ENCODE assay signal across 8 cellular contexts in the genomic region with DNA sequence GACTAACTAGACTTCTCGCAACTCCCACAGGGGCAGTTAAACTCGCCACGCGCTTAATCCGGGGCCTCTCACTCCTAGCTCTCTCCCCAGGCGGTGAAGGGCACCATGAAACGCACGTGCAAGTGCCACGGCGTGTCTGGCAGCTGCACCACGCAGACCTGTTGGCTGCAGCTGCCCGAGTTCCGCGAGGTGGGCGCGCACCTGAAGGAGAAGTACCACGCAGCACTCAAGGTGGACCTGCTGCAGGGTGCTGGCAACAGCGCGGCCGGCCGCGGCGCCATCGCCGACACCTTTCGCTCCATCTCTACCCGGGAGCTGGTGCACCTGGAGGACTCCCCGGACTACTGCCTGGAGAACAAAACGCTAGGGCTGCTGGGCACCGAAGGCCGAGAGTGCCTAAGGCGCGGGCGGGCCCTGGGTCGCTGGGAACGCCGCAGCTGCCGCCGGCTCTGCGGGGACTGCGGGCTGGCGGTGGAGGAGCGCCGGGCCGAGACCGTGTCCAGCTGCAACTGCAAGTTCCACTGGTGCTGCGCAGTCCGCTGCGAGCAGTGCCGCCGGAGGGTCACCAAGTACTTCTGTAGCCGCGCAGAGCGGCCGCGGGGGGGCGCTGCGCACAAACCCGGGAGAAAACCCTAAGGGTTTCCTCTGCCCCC. TPM values are rescaled to one million over a fixed set of nuclear protein-coding genes. Genes with fewer than 3 reads are reported as not detected.
DNase-seq lines count a peak whose midpoint lies in the region; ATAC-seq and TF ChIP-seq lines count a peak whose summit lies in the region.

No MANE protein-coding gene starts in this region.

- H3F3A ChIP-seq in SK-N-SH (replicated peaks; ENCODE audit: insufficient read depth), result no peaks in the 10 kb centered on the region

- H3K9me3 ChIP-seq in SK-N-SH (no peaks in the 10 kb centered on the region), suprapubic skin (no peaks in the 10 kb centered on the region)

- peaks cover 7% of the 10 kb centered on the region for H3K4me1 Mint-ChIP-seq in activated naive CD8-positive, alpha-beta T cell (ENCODE audit: low read depth)

- intact Hi-C loops in head of caudate nucleus (cut with DNase I), result no loop called here

- H3K9ac ChIP-seq in SK-N-SH, result no peak overlapping the region

- H3K27me3 Mint-ChIP-seq in activated naive CD8-positive, alpha-beta T cell, result peaks cover 19% of the 10 kb centered on the region

- H3K4me2 ChIP-seq in SK-N-SH, result peak overlapping the region; percentile 94

- ATAC-seq in GM18868 (IDR thresholded peaks at IDR 0.05; ENCODE audit: unreplicated experiment), result peak; percentile 40

- POLR2A ChIA-PET in SK-N-SH (lab: Yijun Ruan, JAX), result interaction anchor here (0.9 to 1.2 kb wide), 4 partner anchors 27 to 135 kb away, joined by 3 read pairs; a partner anchor contains a TSS

- H3K27me3 ChIP-seq in SK-N-SH (ENCODE audit: insufficient read depth) (peaks cover 25% of the 10 kb centered on the region; the same call in 1 of the 2 replicates), suprapubic skin (peaks cover 38% of the 10 kb centered on the region)

- H3K79me2 ChIP-seq in SK-N-SH (ENCODE audit: insufficient read depth), result no peaks in the 10 kb centered on the region

- H4K20me1 ChIP-seq in SK-N-SH (ENCODE audit: insufficient read depth), result no peaks in the 10 kb centered on the region

- WGBS in SK-N-SH (ENCODE audit: low lambda C conversion rate), result 4% methylated on average over 10 of the region's 59 CpGs
- 0% methylated on average over 18 of the region's 59 CpGs for whole genome bisulfite sequencing in suprapubic skin

- H2AFZ ChIP-seq in SK-N-SH (ENCODE audit: low read depth), result peak overlapping the region; percentile 40; the same call in 1 of the 2 replicates

- no peaks in the 10 kb centered on the region for H3K9me3 Mint-ChIP-seq in activated naive CD8-positive, alpha-beta T cell (ENCODE audit: low read depth)

- H3K9me2 ChIP-seq in SK-N-SH, result no peaks in the 10 kb centered on the region

- DNase-seq in A172 (ENCODE audit: low spot score) (peak; percentile 60), LoVo (ENCODE audit: low spot score) (peak; percentile 68), SK-N-SH (peak; percentile 87), head of caudate nucleus (peak; percentile 42 to 86 (median 72)), occipital lobe (lab: John Stamatoyannopoulos, UW) (peak; percentile 40), suprapubic skin (ENCODE audit: low spot score in 2 of 2) (peak; percentile 68 to 84)

- H3K36me3 ChIP-seq in SK-N-SH (replicated peaks in 1 of 2; ENCODE audit: control insufficient read depth in 1 of 2, insufficient read depth in 2 of 2, low read length in 1 of 2) (peaks cover 0 to 3% of the 10 kb centered on the region in 2 experiments), suprapubic skin (peaks cover under 1% of the 10 kb centered on the region)

- no peak overlapping the region for H3K27ac Mint-ChIP-seq in activated naive CD8-positive, alpha-beta T cell

- H3K4me3 ChIP-seq in SK-N-SH (ENCODE audit: low read depth in 2 of 2, low read length in 1 of 2) (peak overlapping the region; percentile 54 to 65), suprapubic skin (peak overlapping the region; percentile 54)

- H3K4me1 ChIP-seq in SK-N-SH (ENCODE audit: control insufficient read depth in 1 of 2, insufficient read depth in 2 of 2, low read depth in 1 of 2, low read length in 1 of 2), result peaks cover 0 to 13% of the 10 kb centered on the region in 2 experiments; a peak in 1 of 4 replicates
- peaks cover 19% of the 10 kb centered on the region for H3K4me1 ChIP-seq in suprapubic skin

- TF ChIP-seq EP300 in SK-N-SH (IDR thresholded peaks at IDR 0.05; ENCODE audit: borderline replicate concordance in 1 of 2, low read depth in 1 of 2, low read length in 1 of 2), result no peak
- TF ChIP-seq EP300 in suprapubic skin (IDR thresholded peaks at IDR 0.05), result no peak

- no peak for TF ChIP-seq POLR2A in suprapubic skin (IDR thresholded peaks at IDR 0.05)

- H3K4me3 Mint-ChIP-seq in activated naive CD8-positive, alpha-beta T cell, result peak overlapping the region; percentile 86

- peak; percentile 94 for TF ChIP-seq CTCF in SK-N-SH (IDR thresholded peaks at IDR 0.05)
- TF ChIP-seq CTCF in suprapubic skin (IDR thresholded peaks at IDR 0.05), result peak; percentile 15 to 87

- H3K27ac ChIP-seq in SK-N-SH (ENCODE audit: low read depth in 2 of 2, low read length in 1 of 2) (no peak overlapping the region), suprapubic skin (no peak overlapping the region)

- H3K36me3 Mint-ChIP-seq in activated naive CD8-positive, alpha-beta T cell, result peaks cover 2% of the 10 kb centered on the region

- TF ChIP-seq RAD21 in SK-N-SH (IDR thresholded peaks at IDR 0.05; ENCODE audit: low read length), result peak; percentile 59

- CTCF ChIA-PET in SK-N-SH (lab: Yijun Ruan, JAX), result interaction anchor here (0.7 to 10.3 kb wide), 53 partner anchors 9 to 637 kb away, joined by 3 to 158 read pairs (median 4); a partner anchor contains a TSS

TF ChIP-seq in SK-N-SH, 30 proteins besides CTCF, POLR2A, EP300 and RAD21 (continues in another document):
- TF ChIP-seq GABPA (IDR thresholded peaks at IDR 0.05; ENCODE audit: low read depth), result no peak
- TF ChIP-seq, protein P1, sequence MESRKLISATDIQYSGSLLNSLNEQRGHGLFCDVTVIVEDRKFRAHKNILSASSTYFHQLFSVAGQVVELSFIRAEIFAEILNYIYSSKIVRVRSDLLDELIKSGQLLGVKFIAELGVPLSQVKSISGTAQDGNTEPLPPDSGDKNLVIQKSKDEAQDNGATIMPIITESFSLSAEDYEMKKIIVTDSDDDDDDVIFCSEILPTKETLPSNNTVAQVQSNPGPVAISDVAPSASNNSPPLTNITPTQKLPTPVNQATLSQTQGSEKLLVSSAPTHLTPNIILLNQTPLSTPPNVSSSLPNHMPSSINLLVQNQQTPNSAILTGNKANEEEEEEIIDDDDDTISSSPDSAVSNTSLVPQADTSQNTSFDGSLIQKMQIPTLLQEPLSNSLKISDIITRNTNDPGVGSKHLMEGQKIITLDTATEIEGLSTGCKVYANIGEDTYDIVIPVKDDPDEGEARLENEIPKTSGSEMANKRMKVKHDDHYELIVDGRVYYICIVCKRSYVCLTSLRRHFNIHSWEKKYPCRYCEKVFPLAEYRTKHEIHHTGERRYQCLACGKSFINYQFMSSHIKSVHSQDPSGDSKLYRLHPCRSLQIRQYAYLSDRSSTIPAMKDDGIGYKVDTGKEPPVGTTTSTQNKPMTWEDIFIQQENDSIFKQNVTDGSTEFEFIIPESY (IDR thresholded peaks at IDR 0.05; ENCODE audit: borderline replicate concordance, low read depth), result no peak
- no peak for TF ChIP-seq JUND (IDR thresholded peaks at IDR 0.05)
- TF ChIP-seq POLR2AphosphoS5 (IDR thresholded peaks at IDR 0.05; ENCODE audit: low read depth, low read length), result no peak
- TF ChIP-seq GATA2 (CRISPR knock-in tag; IDR thresholded peaks at IDR 0.05), result no peak
- TF ChIP-seq TAF1 (IDR thresholded peaks at IDR 0.05; ENCODE audit: borderline replicate concordance, low read depth, low read length), result no peak
- TF ChIP-seq, protein P2, sequence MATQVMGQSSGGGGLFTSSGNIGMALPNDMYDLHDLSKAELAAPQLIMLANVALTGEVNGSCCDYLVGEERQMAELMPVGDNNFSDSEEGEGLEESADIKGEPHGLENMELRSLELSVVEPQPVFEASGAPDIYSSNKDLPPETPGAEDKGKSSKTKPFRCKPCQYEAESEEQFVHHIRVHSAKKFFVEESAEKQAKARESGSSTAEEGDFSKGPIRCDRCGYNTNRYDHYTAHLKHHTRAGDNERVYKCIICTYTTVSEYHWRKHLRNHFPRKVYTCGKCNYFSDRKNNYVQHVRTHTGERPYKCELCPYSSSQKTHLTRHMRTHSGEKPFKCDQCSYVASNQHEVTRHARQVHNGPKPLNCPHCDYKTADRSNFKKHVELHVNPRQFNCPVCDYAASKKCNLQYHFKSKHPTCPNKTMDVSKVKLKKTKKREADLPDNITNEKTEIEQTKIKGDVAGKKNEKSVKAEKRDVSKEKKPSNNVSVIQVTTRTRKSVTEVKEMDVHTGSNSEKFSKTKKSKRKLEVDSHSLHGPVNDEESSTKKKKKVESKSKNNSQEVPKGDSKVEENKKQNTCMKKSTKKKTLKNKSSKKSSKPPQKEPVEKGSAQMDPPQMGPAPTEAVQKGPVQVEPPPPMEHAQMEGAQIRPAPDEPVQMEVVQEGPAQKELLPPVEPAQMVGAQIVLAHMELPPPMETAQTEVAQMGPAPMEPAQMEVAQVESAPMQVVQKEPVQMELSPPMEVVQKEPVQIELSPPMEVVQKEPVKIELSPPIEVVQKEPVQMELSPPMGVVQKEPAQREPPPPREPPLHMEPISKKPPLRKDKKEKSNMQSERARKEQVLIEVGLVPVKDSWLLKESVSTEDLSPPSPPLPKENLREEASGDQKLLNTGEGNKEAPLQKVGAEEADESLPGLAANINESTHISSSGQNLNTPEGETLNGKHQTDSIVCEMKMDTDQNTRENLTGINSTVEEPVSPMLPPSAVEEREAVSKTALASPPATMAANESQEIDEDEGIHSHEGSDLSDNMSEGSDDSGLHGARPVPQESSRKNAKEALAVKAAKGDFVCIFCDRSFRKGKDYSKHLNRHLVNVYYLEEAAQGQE (IDR thresholded peaks at IDR 0.05; ENCODE audit: low read depth, low read length), result 0 out of 2 replicates have a peak, but pooled peaks have one; percentile 7
- no peak for TF ChIP-seq FOSL2 (IDR thresholded peaks at IDR 0.05; ENCODE audit: borderline replicate concordance, low read depth)

RNA-seq across cellular contexts. Expression of a gene that starts 19.5 kb away (rescaled TPM):
- not detected in 2 replicates for total RNA-seq in A172 (2014; rRNA removed; shearing (Covaris generic))
- 0.18 and 0.28 TPM in 2 replicates for polyA plus RNA-seq in SK-N-SH (2012; rRNA removed)
- polyA plus RNA-seq in SK-N-SH (2012; cell fraction: cytosol; rRNA removed), result 0.14 and 0.18 TPM in 2 replicates
- polyA plus RNA-seq in SK-N-SH (2012; cell fraction: nucleus; rRNA removed), result 0.35 and 0.38 TPM in 2 replicates
- not detected for total RNA-seq in occipital lobe
- total RNA-seq in suprapubic skin, result under 1 TPM in 1 of 4 donors, not detected in 3; 0.34 TPM

RNA-seq across cellular contexts. Expression of a gene that starts 37.4 kb away (rescaled TPM):
- total RNA-seq in A172 (2014; rRNA removed; shearing (Covaris generic)), result 1.4 TPM in 2 replicates
- polyA plus RNA-seq in SK-N-SH (2012; rRNA removed), result 8.8 and 15.5 TPM in 2 replicates
- 1.3 and 1.4 TPM in 2 replicates for polyA plus RNA-seq in SK-N-SH (2012; cell fraction: cytosol; rRNA removed)
- 99.1 and 129 TPM in 2 replicates for polyA plus RNA-seq in SK-N-SH (2012; cell fraction: nucleus; rRNA removed)
- 3.7 TPM for total RNA-seq in occipital lobe
- 10 to 100 TPM in 3 of 4 donors, 1 to 10 TPM in 1; 9.3 to 36.9 (median 12.7) TPM for total RNA-seq in suprapubic skin

RNA-seq across cellular contexts. Expression of a gene that starts 47.4 kb away (rescaled TPM):
- 152 and 197 TPM in 2 replicates for total RNA-seq in A172 (2014; rRNA removed; shearing (Covaris generic))
- 340 and 368 TPM in 2 replicates for polyA plus RNA-seq in SK-N-SH (2012; rRNA removed)
- polyA plus RNA-seq in SK-N-SH (2012; cell fraction: cytosol; rRNA removed), result 246 and 295 TPM in 2 replicates
- polyA plus RNA-seq in SK-N-SH (2012; cell fraction: nucleus; rRNA removed), result 159 and 228 TPM in 2 replicates
- total RNA-seq in occipital lobe, result 102 TPM
- 100 to 1,000 TPM; 156 to 176 (median 164) TPM for total RNA-seq in suprapubic skin

RNA-seq across cellular contexts. Expression of a gene that starts 53.4 kb away (rescaled TPM):
- total RNA-seq in A172 (2014; rRNA removed; shearing (Covaris generic)), result 6.2 and 10.1 TPM in 2 replicates
- 8.1 and 11.0 TPM in 2 replicates for polyA plus RNA-seq in SK-N-SH (2012; rRNA removed)
- polyA plus RNA-seq in SK-N-SH (2012; cell fraction: cytosol; rRNA removed), result 8.0 and 10.1 TPM in 2 replicates
- polyA plus RNA-seq in SK-N-SH (2012; cell fraction: nucleus; rRNA removed), result 13.2 and 20.0 TPM in 2 replicates
- total RNA-seq in occipital lobe, result 14.0 TPM
- 10 to 100 TPM; 13.5 to 43.5 (median 22.1) TPM for total RNA-seq in suprapubic skin
